7 cellular contexts compared by ENCODE assay signal in the genomic region with DNA sequence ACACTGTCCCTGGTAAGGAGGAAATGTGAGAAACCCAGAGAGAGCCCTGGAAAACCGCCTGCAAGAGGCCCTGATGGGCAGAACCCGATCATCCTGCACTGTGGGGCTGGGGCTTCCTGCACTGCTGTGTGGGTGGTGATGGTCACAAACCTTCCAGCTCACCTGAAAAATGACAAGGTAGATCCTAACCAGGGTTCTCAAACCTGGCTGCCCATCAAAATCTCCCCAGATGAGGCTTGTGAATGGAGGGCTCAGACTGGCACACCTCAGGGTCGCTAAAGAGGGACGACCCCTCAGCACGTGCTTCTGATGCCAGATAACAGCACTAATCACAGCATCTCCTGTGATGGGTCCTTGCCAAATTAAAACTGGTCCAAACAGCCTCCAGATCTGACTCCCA.
"Had no signal": no experiment of that assay in that cellular context is flagged by ENCODE, and none has a peak within 500 bp of the region (broad histone marks: within the 10 kb centered on the region; RNA-seq: fewer than 3 reads in every experiment).

No MANE protein-coding gene starts in this region.

- H3K9me3 ChIP-seq: HAP-1 had no signal

- H3K4me1 Mint-ChIP-seq: IgD-negative memory B cell had no signal

- H3K4me3 ChIP-seq: GM23248, HAP-1 had no signal

- H3K9ac ChIP-seq: GM23248 had no signal

- H3K9me3 Mint-ChIP-seq: HFFc6 had no signal

- H3K4me1 ChIP-seq: HAP-1 had no signal

- H3K27ac Mint-ChIP-seq: HFFc6, IgD-negative memory B cell had no signal

- H3K36me3 ChIP-seq: HAP-1 had no signal

- H3K4me3 Mint-ChIP-seq: HFFc6, IgD-negative memory B cell had no signal

- H2AFZ ChIP-seq: GM23248 had no signal

- H3K27ac ChIP-seq: GM23248, HL-60 had no signal

- DNase-seq: GM23248, GOT3, H7, HFFc6 had no signal
